18 cellular contexts compared by ENCODE assay signal in the genomic region with DNA sequence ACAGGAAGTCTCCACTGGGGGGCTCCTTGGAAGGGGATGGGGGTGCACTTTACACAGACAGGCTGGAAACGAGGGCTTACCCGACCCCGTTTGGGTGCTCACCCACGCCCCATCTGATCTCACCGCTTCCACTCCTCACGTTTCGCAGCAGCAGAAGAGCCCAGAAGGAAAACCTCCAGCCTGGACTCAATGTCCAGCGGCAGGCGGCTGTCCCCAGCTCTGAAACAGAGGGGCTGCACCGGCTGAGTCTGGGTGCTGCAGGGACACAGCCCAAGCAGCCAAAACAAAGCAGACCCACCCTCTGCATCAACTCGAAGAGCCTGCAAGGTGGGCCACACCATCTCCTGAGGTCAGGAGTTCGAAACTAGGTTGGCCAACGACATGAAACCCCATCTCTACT.
"Had no signal": no experiment of that assay in that cellular context is flagged by ENCODE, and none has a peak within 500 bp of the region (broad histone marks: within the 10 kb centered on the region; RNA-seq: fewer than 3 reads in every experiment).

No MANE protein-coding gene starts in this region.

- H3K79me2 ChIP-seq: parathyroid adenoma had no signal

- H3K4me3 Mint-ChIP-seq: activated CD4-positive, alpha-beta memory T cell treated with anti-CD3 and anti-CD28 coated beads for 36 hours; activated CD8-positive, alpha-beta memory T cell treated with anti-CD3 and anti-CD28 coated beads, Interleukin-2, amount 10 ng/mL, durations not matched to agents 7 days and 5 days; activated naive CD4-positive, alpha-beta T cell treated with anti-CD3 and anti-CD28 coated beads, Interleukin-2, amount 50 U/mL, for 24 hours; naive thymus-derived CD4-positive, alpha-beta T cell had no signal

- H3K9ac ChIP-seq: parathyroid adenoma had no signal

- H3K27me3 ChIP-seq: adrenal gland, neutrophil, stomach, testis had no signal

- H2AFZ ChIP-seq: parathyroid adenoma had no signal

- H3K4me3 ChIP-seq: adrenal gland, mucosa of descending colon, stomach, testis had no signal

- FAIRE-seq: colon, small intestine had no signal

- H3K9me3 ChIP-seq: adrenal gland, mucosa of descending colon, neutrophil, stomach, testis had no signal

- H3K27me3 Mint-ChIP-seq: activated CD4-positive, alpha-beta memory T cell treated with anti-CD3 and anti-CD28 coated beads for 36 hours; activated CD8-positive, alpha-beta memory T cell treated with anti-CD3 and anti-CD28 coated beads, Interleukin-2, amount 10 ng/mL, durations not matched to agents 7 days and 5 days; activated naive CD4-positive, alpha-beta T cell treated with anti-CD3 and anti-CD28 coated beads, Interleukin-2, amount 50 U/mL, for 24 hours; naive thymus-derived CD4-positive, alpha-beta T cell had no signal

- H3K9me3 Mint-ChIP-seq: activated CD4-positive, alpha-beta memory T cell treated with anti-CD3 and anti-CD28 coated beads for 36 hours; activated naive CD4-positive, alpha-beta T cell treated with anti-CD3 and anti-CD28 coated beads, Interleukin-2, amount 50 U/mL, for 24 hours; activated T-helper 2 cell treated with anti-CD3 and anti-CD28 coated beads, Interferon-gamma antibody, Interleukin-2, Interleukin-4, amounts not matched to agents 10 μg/mL and 5 μg/mL and 100 μg/mL, durations not matched to agents 14 hours and 24 hours and 36 hours; naive thymus-derived CD4-positive, alpha-beta T cell had no signal

- H3K36me3 ChIP-seq: WERI-Rb-1 had no signal

- DNase-seq: activated CD4-positive, alpha-beta memory T cell treated with anti-CD3 and anti-CD28 coated beads for 36 hours; activated CD8-positive, alpha-beta memory T cell treated with anti-CD3 and anti-CD28 coated beads, Interleukin-2, amount 10 ng/mL, durations not matched to agents 7 days and 5 days; activated T-cell treated with anti-CD3 and anti-CD28 coated beads, Interleukin-2, amount 50 U/mL, for 1 hour; adrenal gland; glutamatergic neuron; mucosa of descending colon; naive thymus-derived CD4-positive, alpha-beta T cell; stomach; testis; WERI-Rb-1 had no signal

- H3K27ac ChIP-seq: adrenal gland, neutrophil, parathyroid adenoma, stomach, testis, WERI-Rb-1 had no signal

- H3K27ac Mint-ChIP-seq: activated CD4-positive, alpha-beta memory T cell treated with anti-CD3 and anti-CD28 coated beads for 36 hours; activated CD8-positive, alpha-beta memory T cell treated with anti-CD3 and anti-CD28 coated beads, Interleukin-2, amount 10 ng/mL, durations not matched to agents 7 days and 5 days; activated naive CD4-positive, alpha-beta T cell treated with anti-CD3 and anti-CD28 coated beads, Interleukin-2, amount 50 U/mL, for 24 hours; activated T-helper 2 cell treated with anti-CD3 and anti-CD28 coated beads, Interferon-gamma antibody, Interleukin-2, Interleukin-4, amounts not matched to agents 10 μg/mL and 5 μg/mL and 100 μg/mL, durations not matched to agents 14 hours and 24 hours and 36 hours; naive thymus-derived CD4-positive, alpha-beta T cell had no signal

- ATAC-seq: activated CD8-positive, alpha-beta memory T cell treated with anti-CD3 and anti-CD28 coated beads, Interleukin-2, amount 10 ng/mL, durations not matched to agents 7 days and 5 days; left lobe of liver; naive thymus-derived CD4-positive, alpha-beta T cell; SK-N-SH treated with all-trans-retinoic acid at 6 μM for 48 hours had no signal
